ENCODE assay signal across 1 cellular context in the genomic region with DNA sequence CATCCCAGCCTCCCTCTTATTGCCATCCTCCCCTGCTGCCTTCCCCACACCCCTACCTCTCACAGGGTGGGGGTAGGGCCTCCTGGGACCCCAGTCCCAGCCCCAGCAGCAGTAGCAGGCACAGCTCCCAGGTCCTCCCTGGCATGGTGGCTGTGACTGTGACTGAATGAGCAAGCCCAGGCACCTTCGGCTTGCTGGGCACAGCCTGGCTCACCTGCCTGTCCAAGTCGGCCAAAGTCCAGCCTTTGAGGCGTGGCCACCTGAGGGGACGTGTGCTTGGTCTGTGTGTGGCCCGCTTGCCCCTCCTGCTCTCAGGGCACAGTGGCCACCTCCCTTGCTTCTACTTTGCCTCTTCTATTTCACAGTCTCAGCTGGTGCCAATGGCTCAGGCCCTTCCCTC.
TF ChIP-seq lines count a peak whose summit lies in the region.

A gene with protein sequence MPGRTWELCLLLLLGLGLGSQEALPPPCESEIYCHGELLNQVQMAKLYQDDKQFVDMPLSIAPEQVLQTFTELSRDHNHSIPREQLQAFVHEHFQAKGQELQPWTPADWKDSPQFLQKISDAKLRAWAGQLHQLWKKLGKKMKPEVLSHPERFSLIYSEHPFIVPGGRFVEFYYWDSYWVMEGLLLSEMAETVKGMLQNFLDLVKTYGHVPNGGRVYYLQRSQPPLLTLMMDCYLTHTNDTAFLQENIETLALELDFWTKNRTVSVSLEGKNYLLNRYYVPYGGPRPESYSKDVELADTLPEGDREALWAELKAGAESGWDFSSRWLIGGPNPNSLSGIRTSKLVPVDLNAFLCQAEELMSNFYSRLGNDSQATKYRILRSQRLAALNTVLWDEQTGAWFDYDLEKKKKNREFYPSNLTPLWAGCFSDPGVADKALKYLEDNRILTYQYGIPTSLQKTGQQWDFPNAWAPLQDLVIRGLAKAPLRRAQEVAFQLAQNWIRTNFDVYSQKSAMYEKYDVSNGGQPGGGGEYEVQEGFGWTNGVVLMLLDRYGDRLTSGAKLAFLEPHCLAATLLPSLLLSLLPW (minus strand): TSS at position 168 of the 400 bp plus-strand sequence. CDS start 23 bp downstream, at position 145.

TF ChIP-seq in HepG2, 621 proteins besides CTCF, POLR2A, EP300 and RAD21 (continued from another document):
- TF ChIP-seq, protein P1, sequence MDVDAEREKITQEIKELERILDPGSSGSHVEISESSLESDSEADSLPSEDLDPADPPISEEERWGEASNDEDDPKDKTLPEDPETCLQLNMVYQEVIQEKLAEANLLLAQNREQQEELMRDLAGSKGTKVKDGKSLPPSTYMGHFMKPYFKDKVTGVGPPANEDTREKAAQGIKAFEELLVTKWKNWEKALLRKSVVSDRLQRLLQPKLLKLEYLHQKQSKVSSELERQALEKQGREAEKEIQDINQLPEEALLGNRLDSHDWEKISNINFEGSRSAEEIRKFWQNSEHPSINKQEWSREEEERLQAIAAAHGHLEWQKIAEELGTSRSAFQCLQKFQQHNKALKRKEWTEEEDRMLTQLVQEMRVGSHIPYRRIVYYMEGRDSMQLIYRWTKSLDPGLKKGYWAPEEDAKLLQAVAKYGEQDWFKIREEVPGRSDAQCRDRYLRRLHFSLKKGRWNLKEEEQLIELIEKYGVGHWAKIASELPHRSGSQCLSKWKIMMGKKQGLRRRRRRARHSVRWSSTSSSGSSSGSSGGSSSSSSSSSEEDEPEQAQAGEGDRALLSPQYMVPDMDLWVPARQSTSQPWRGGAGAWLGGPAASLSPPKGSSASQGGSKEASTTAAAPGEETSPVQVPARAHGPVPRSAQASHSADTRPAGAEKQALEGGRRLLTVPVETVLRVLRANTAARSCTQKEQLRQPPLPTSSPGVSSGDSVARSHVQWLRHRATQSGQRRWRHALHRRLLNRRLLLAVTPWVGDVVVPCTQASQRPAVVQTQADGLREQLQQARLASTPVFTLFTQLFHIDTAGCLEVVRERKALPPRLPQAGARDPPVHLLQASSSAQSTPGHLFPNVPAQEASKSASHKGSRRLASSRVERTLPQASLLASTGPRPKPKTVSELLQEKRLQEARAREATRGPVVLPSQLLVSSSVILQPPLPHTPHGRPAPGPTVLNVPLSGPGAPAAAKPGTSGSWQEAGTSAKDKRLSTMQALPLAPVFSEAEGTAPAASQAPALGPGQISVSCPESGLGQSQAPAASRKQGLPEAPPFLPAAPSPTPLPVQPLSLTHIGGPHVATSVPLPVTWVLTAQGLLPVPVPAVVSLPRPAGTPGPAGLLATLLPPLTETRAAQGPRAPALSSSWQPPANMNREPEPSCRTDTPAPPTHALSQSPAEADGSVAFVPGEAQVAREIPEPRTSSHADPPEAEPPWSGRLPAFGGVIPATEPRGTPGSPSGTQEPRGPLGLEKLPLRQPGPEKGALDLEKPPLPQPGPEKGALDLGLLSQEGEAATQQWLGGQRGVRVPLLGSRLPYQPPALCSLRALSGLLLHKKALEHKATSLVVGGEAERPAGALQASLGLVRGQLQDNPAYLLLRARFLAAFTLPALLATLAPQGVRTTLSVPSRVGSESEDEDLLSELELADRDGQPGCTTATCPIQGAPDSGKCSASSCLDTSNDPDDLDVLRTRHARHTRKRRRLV (CRISPR knock-in tag; IDR thresholded peaks at IDR 0.05): no peak
- 0 out of 2 replicates have a peak, but pooled peaks have one; percentile 11 for TF ChIP-seq ZNF782 (CRISPR knock-in tag; IDR thresholded peaks at IDR 0.05; ENCODE audit: borderline replicate concordance)
- TF ChIP-seq U2AF1 (optimal IDR thresholded peaks at IDR 0.05; ENCODE audit: low read depth, low read length): no peak
- TF ChIP-seq ZNF883 (CRISPR knock-in tag; IDR thresholded peaks at IDR 0.05; ENCODE audit: not compliant biosample characterization): peak; percentile 11
- peak; percentile 86 for TF ChIP-seq HNF4A (CRISPR knock-in tag; IDR thresholded peaks at IDR 0.05)
- peak; percentile 78 for TF ChIP-seq ZEB1 (IDR thresholded peaks at IDR 0.05; ENCODE audit: insufficient replicate concordance, low read depth)
- no peak for TF ChIP-seq DNMT3B (CRISPR knock-in tag; conservative IDR thresholded peaks at IDR 0.05)
- TF ChIP-seq CHCHD3 (CRISPR knock-in tag; IDR thresholded peaks at IDR 0.05): no peak
- TF ChIP-seq, protein P2, sequence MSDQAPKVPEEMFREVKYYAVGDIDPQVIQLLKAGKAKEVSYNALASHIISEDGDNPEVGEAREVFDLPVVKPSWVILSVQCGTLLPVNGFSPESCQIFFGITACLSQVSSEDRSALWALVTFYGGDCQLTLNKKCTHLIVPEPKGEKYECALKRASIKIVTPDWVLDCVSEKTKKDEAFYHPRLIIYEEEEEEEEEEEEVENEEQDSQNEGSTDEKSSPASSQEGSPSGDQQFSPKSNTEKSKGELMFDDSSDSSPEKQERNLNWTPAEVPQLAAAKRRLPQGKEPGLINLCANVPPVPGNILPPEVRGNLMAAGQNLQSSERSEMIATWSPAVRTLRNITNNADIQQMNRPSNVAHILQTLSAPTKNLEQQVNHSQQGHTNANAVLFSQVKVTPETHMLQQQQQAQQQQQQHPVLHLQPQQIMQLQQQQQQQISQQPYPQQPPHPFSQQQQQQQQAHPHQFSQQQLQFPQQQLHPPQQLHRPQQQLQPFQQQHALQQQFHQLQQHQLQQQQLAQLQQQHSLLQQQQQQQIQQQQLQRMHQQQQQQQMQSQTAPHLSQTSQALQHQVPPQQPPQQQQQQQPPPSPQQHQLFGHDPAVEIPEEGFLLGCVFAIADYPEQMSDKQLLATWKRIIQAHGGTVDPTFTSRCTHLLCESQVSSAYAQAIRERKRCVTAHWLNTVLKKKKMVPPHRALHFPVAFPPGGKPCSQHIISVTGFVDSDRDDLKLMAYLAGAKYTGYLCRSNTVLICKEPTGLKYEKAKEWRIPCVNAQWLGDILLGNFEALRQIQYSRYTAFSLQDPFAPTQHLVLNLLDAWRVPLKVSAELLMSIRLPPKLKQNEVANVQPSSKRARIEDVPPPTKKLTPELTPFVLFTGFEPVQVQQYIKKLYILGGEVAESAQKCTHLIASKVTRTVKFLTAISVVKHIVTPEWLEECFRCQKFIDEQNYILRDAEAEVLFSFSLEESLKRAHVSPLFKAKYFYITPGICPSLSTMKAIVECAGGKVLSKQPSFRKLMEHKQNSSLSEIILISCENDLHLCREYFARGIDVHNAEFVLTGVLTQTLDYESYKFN (CRISPR knock-in tag; conservative IDR thresholded peaks at IDR 0.05): peak; percentile 30; the same call in 1 of the 2 replicates
- TF ChIP-seq, protein P3, sequence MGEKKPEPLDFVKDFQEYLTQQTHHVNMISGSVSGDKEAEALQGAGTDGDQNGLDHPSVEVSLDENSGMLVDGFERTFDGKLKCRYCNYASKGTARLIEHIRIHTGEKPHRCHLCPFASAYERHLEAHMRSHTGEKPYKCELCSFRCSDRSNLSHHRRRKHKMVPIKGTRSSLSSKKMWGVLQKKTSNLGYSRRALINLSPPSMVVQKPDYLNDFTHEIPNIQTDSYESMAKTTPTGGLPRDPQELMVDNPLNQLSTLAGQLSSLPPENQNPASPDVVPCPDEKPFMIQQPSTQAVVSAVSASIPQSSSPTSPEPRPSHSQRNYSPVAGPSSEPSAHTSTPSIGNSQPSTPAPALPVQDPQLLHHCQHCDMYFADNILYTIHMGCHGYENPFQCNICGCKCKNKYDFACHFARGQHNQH (CRISPR knock-in tag; IDR thresholded peaks at IDR 0.05): 0 out of 2 replicates have a peak, but pooled peaks have one; percentile 16
- TF ChIP-seq ZNF331 (CRISPR knock-in tag; IDR thresholded peaks at IDR 0.05): peak; percentile 58; the same call in 1 of the 2 replicates
- TF ChIP-seq ZNF792 (CRISPR knock-in tag; IDR thresholded peaks at IDR 0.05): 0 out of 2 replicates have a peak, but pooled peaks have one; percentile 50
- TF ChIP-seq KDM4B (CRISPR knock-in tag; IDR thresholded peaks at IDR 0.05): no peak
- TF ChIP-seq FOSL2 (CRISPR knock-in tag; IDR thresholded peaks at IDR 0.05): peak; percentile 24; the same call in 1 of the 2 replicates
- peak; percentile 25; the same call in 1 of the 2 replicates for TF ChIP-seq TAF1 (CRISPR knock-in tag; IDR thresholded peaks at IDR 0.05)
- TF ChIP-seq KDM2A (CRISPR knock-in tag; IDR thresholded peaks at IDR 0.05; ENCODE audit: borderline replicate concordance, low read depth): no peak; the same call in 1 of the 2 replicates
- no peak for TF ChIP-seq MLLT10 (CRISPR knock-in tag; IDR thresholded peaks at IDR 0.05)
- TF ChIP-seq ERF (CRISPR knock-in tag; IDR thresholded peaks at IDR 0.05): peak; percentile 35; the same call in 1 of the 2 replicates
- no peak; the same call in 1 of the 2 replicates for TF ChIP-seq GPN1 (CRISPR knock-in tag; IDR thresholded peaks at IDR 0.05; ENCODE audit: borderline replicate concordance)
- TF ChIP-seq, protein P4, sequence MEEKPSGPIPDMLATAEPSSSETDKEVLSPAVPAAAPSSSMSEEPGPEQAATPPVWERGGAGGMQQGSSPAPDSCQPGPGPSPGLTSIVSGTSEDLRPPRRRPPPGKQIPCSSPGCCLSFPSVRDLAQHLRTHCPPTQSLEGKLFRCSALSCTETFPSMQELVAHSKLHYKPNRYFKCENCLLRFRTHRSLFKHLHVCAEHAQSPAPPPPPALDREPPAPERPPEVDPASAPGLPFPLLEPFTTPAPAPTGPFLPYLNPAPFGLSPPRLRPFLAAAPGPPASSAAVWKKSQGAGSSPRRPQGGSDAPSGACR (CRISPR knock-in tag; IDR thresholded peaks at IDR 0.05): 0 out of 2 replicates have a peak, but pooled peaks have one; percentile 15
- TF ChIP-seq HDAC1 (CRISPR knock-in tag; IDR thresholded peaks at IDR 0.05): peak; percentile 52; the same call in 1 of the 2 replicates
- TF ChIP-seq ZNF274 (CRISPR knock-in tag; IDR thresholded peaks at IDR 0.05): 0 out of 2 replicates have a peak, but pooled peaks have one; percentile 26
- TF ChIP-seq, protein P5, sequence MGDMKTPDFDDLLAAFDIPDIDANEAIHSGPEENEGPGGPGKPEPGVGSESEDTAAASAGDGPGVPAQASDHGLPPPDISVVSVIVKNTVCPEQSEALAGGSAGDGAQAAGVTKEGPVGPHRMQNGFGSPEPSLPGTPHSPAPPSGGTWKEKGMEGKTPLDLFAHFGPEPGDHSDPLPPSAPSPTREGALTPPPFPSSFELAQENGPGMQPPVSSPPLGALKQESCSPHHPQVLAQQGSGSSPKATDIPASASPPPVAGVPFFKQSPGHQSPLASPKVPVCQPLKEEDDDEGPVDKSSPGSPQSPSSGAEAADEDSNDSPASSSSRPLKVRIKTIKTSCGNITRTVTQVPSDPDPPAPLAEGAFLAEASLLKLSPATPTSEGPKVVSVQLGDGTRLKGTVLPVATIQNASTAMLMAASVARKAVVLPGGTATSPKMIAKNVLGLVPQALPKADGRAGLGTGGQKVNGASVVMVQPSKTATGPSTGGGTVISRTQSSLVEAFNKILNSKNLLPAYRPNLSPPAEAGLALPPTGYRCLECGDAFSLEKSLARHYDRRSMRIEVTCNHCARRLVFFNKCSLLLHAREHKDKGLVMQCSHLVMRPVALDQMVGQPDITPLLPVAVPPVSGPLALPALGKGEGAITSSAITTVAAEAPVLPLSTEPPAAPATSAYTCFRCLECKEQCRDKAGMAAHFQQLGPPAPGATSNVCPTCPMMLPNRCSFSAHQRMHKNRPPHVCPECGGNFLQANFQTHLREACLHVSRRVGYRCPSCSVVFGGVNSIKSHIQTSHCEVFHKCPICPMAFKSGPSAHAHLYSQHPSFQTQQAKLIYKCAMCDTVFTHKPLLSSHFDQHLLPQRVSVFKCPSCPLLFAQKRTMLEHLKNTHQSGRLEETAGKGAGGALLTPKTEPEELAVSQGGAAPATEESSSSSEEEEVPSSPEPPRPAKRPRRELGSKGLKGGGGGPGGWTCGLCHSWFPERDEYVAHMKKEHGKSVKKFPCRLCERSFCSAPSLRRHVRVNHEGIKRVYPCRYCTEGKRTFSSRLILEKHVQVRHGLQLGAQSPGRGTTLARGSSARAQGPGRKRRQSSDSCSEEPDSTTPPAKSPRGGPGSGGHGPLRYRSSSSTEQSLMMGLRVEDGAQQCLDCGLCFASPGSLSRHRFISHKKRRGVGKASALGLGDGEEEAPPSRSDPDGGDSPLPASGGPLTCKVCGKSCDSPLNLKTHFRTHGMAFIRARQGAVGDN (CRISPR knock-in tag; IDR thresholded peaks at IDR 0.05): peak; percentile 64
- TF ChIP-seq FOXO1 (CRISPR knock-in tag; IDR thresholded peaks at IDR 0.05): peak; percentile 49; the same call in 1 of the 2 replicates
- peak; percentile 65; the same call in 1 of the 2 replicates for TF ChIP-seq ZBTB7B (CRISPR knock-in tag; IDR thresholded peaks at IDR 0.05)
- no peak for TF ChIP-seq JUND (CRISPR knock-in tag; IDR thresholded peaks at IDR 0.05)
- TF ChIP-seq, protein P6, sequence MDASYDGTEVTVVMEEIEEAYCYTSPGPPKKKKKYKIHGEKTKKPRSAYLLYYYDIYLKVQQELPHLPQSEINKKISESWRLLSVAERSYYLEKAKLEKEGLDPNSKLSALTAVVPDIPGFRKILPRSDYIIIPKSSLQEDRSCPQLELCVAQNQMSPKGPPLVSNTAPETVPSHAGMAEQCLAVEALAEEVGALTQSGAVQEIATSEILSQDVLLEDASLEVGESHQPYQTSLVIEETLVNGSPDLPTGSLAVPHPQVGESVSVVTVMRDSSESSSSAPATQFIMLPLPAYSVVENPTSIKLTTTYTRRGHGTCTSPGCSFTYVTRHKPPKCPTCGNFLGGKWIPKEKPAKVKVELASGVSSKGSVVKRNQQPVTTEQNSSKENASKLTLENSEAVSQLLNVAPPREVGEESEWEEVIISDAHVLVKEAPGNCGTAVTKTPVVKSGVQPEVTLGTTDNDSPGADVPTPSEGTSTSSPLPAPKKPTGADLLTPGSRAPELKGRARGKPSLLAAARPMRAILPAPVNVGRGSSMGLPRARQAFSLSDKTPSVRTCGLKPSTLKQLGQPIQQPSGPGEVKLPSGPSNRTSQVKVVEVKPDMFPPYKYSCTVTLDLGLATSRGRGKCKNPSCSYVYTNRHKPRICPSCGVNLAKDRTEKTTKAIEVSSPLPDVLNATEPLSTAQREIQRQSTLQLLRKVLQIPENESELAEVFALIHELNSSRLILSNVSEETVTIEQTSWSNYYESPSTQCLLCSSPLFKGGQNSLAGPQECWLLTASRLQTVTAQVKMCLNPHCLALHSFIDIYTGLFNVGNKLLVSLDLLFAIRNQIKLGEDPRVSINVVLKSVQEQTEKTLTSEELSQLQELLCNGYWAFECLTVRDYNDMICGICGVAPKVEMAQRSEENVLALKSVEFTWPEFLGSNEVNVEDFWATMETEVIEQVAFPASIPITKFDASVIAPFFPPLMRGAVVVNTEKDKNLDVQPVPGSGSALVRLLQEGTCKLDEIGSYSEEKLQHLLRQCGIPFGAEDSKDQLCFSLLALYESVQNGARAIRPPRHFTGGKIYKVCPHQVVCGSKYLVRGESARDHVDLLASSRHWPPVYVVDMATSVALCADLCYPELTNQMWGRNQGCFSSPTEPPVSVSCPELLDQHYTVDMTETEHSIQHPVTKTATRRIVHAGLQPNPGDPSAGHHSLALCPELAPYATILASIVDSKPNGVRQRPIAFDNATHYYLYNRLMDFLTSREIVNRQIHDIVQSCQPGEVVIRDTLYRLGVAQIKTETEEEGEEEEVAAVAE (CRISPR knock-in tag; IDR thresholded peaks at IDR 0.05; ENCODE audit: borderline replicate concordance): peak; percentile 15; the same call in 1 of the 2 replicates
- TF ChIP-seq HNRNPLL (IDR thresholded peaks at IDR 0.05; ENCODE audit: low read depth, low read length, poor library complexity, severe bottlenecking): peak; percentile 27
- TF ChIP-seq, protein P7, sequence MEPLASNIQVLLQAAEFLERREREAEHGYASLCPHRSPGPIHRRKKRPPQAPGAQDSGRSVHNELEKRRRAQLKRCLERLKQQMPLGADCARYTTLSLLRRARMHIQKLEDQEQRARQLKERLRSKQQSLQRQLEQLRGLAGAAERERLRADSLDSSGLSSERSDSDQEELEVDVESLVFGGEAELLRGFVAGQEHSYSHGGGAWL (CRISPR knock-in tag; IDR thresholded peaks at IDR 0.05): 0 out of 2 replicates have a peak, but pooled peaks have one; percentile 17
- TF ChIP-seq ARNT2 (CRISPR knock-in tag; IDR thresholded peaks at IDR 0.05; ENCODE audit: low read depth): no peak
